ENCODE assay signal across 9 cellular contexts in genomic region chr16:75555213-75555706, GRCh38. TPM values are rescaled to one million over a fixed set of nuclear protein-coding genes. Genes with fewer than 3 reads are reported as not detected.
A peak's percentile ranks its signal among the peaks of the same experiment; 100 is the strongest.
DNase-seq lines count a peak whose midpoint lies in the region; ATAC-seq and TF ChIP-seq lines count a peak whose summit lies in the region.
"Had no signal": no experiment of that assay in that cellular context is flagged by ENCODE, and none has a peak within 500 bp of the region (broad histone marks: within the 10 kb centered on the region; RNA-seq: fewer than 3 reads in every experiment).

No MANE protein-coding gene starts in this region.

- DNase-seq in AG04449 (ENCODE audit: low read depth, low spot score) (peak; percentile 47), GM12865 (ENCODE audit: low read depth) (peak; percentile 79), NCI-H2171 treated with DMSO at 0.1 percent for 48 hours (lab: John Stamatoyannopoulos, UW) (peak; percentile 72), fibroblast of villous mesenchyme (ENCODE audit: low read depth) (peak; percentile 92), naive B cell (no peak), aorta (peak; percentile 89 to 92)
- peak; percentile 38 for DNase-seq in activated CD8-positive, alpha-beta T cell treated with anti-CD3 and anti-CD28 coated beads, Interleukin-2, amount 10 ng/mL, durations not matched to agents 7 days and 5 days

- no peaks in the 10 kb centered on the region for H3K27me3 ChIP-seq in aorta (ENCODE audit: control insufficient read depth in 1 of 2, insufficient read depth in 2 of 2, low read length in 1 of 2)

- intact Hi-C loops in aorta (cut with DNase I): no loop called here

- no peaks in the 10 kb centered on the region for H3K9me3 Mint-ChIP-seq in activated CD8-positive, alpha-beta T cell treated with anti-CD3 and anti-CD28 coated beads, Interleukin-2, amount 10 ng/mL, durations not matched to agents 7 days and 5 days (ENCODE audit: insufficient read depth)
- no peaks in the 10 kb centered on the region for H3K9me3 Mint-ChIP-seq in naive B cell

- H3K36me3 Mint-ChIP-seq in activated CD8-positive, alpha-beta T cell treated with anti-CD3 and anti-CD28 coated beads, Interleukin-2, amount 10 ng/mL, durations not matched to agents 7 days and 5 days (ENCODE audit: low read depth): no peaks in the 10 kb centered on the region
- H3K36me3 Mint-ChIP-seq in naive B cell: no peaks in the 10 kb centered on the region

- H3K27ac ChIP-seq in aorta (ENCODE audit: low read depth in 1 of 2, low read length in 2 of 2): peak overlapping the region in 1 of 2 donors; percentile 54

- peaks cover 12% of the 10 kb centered on the region for H3K4me1 Mint-ChIP-seq in activated CD8-positive, alpha-beta T cell treated with anti-CD3 and anti-CD28 coated beads, Interleukin-2, amount 10 ng/mL, durations not matched to agents 7 days and 5 days (ENCODE audit: low read depth)
- H3K4me1 Mint-ChIP-seq in naive B cell: peaks cover 8 to 19% (median 13%) of the 10 kb centered on the region in 3 donors

- no peak for TF ChIP-seq CTCF in AG04449 (IDR thresholded peaks at IDR 0.05; ENCODE audit: insufficient read depth, low read length, missing control alignments)
- no peak for TF ChIP-seq CTCF in GM12865 (IDR thresholded peaks at IDR 0.05; ENCODE audit: insufficient read depth, low read depth, low read length, missing control alignments)
- TF ChIP-seq CTCF in fibroblast of villous mesenchyme (IDR thresholded peaks at IDR 0.05; ENCODE audit: insufficient read depth, low read depth, low read length): no peak

- no peaks in the 10 kb centered on the region for H3K4me1 ChIP-seq in aorta (ENCODE audit: control insufficient read depth in 1 of 2, insufficient read depth in 2 of 2, low read length in 2 of 2)

- 0 to 1% methylated on average over 26 of the region's 26 CpGs for WGBS in aorta, 2 donors

- peak overlapping the region; percentile 84 for H3K4me3 Mint-ChIP-seq in activated CD8-positive, alpha-beta T cell treated with anti-CD3 and anti-CD28 coated beads, Interleukin-2, amount 10 ng/mL, durations not matched to agents 7 days and 5 days
- H3K4me3 Mint-ChIP-seq in naive B cell: peak overlapping the region; percentile 88 to 96 (median 92)

- no peaks in the 10 kb centered on the region for H3K36me3 ChIP-seq in aorta (ENCODE audit: control insufficient read depth in 1 of 2, insufficient read depth in 2 of 2, low read length in 1 of 2)

- H3K4me3 ChIP-seq in AG04449 (ENCODE audit: low read depth, low read length): peak overlapping the region; percentile 73
- peak overlapping the region; percentile 67 for H3K4me3 ChIP-seq in GM12865 (ENCODE audit: low read depth, low read length)
- H3K4me3 ChIP-seq in fibroblast of villous mesenchyme (ENCODE audit: low read depth, low read length): peak overlapping the region; percentile 72
- peak overlapping the region; percentile 45 to 69 for H3K4me3 ChIP-seq in aorta (ENCODE audit: low read length in 2 of 2)

- CTCF ChIA-PET in AG04449 (lab: Yijun Ruan, JAX): interaction anchor here (0.9 to 6.3 kb wide), 9 partner anchors 10 to 356 kb away, joined by 3 to 52 read pairs (median 5); partner anchors contain the start of genes GABARAPL2 and TMEM170A
- CTCF ChIA-PET in activated CD8-positive, alpha-beta T cell treated with anti-CD3 and anti-CD28 coated beads, Interleukin-2, amount 10 ng/mL, durations not matched to agents 7 days and 5 days (lab: Charles Lee): interaction anchor here (0.9 to 1.4 kb wide), 7 partner anchors 10 to 209 kb away, joined by 3 to 7 read pairs (median 5); partner anchors contain the start of genes GABARAPL2, KARS1, TERF2IP and TMEM170A

- ATAC-seq in HG03039 (IDR thresholded peaks at IDR 0.05; ENCODE audit: unreplicated experiment) (peak; percentile 26), naive B cell (ENCODE audit: low read depth in 2 of 2) (no peak), aorta (ENCODE audit: low FRiP score) (peak; percentile 90)
- ATAC-seq in activated CD8-positive, alpha-beta T cell treated with anti-CD3 and anti-CD28 coated beads, Interleukin-2, amount 10 ng/mL, durations not matched to agents 7 days and 5 days: no peak

- no peaks in the 10 kb centered on the region for H3K9me3 ChIP-seq in aorta (ENCODE audit: control insufficient read depth, low read length)

- peak overlapping the region; percentile 69 for H3K27ac Mint-ChIP-seq in activated CD8-positive, alpha-beta T cell treated with anti-CD3 and anti-CD28 coated beads, Interleukin-2, amount 10 ng/mL, durations not matched to agents 7 days and 5 days
- H3K27ac Mint-ChIP-seq in naive B cell: peak overlapping the region; percentile 38 to 93 (median 90)

- POLR2A ChIA-PET in AG04449 (lab: Yijun Ruan, JAX): interaction anchor here (0.7 kb wide), 1 partner anchor 93 kb away, joined by 3 read pairs; the partner anchor contains the start of genes KARS1 and TERF2IP
- POLR2A ChIA-PET in activated CD8-positive, alpha-beta T cell treated with anti-CD3 and anti-CD28 coated beads, Interleukin-2, amount 10 ng/mL, durations not matched to agents 7 days and 5 days (lab: Charles Lee): interaction anchor here (1.3 to 3.1 kb wide), 3 partner anchors 11 to 92 kb away, joined by 5 to 18 read pairs (median 8); partner anchors contain the start of genes ADAT1, GABARAPL2, KARS1 and TERF2IP

- peaks cover 19% of the 10 kb centered on the region for H3K27me3 Mint-ChIP-seq in activated CD8-positive, alpha-beta T cell treated with anti-CD3 and anti-CD28 coated beads, Interleukin-2, amount 10 ng/mL, durations not matched to agents 7 days and 5 days (ENCODE audit: low read depth)
- H3K27me3 Mint-ChIP-seq in naive B cell: peaks cover 0 to 16% (median 15%) of the 10 kb centered on the region in 3 donors

RNA-seq across cellular contexts. Expression of gene TMEM231, which starts 0.8 kb away (rescaled TPM):
- 1 to 10 TPM; 2.1 to 2.3 TPM for total RNA-seq in activated CD8-positive, alpha-beta T cell treated with anti-CD3 and anti-CD28 coated beads, Interleukin-2, amount 10 ng/mL, durations not matched to agents 7 days and 5 days
- total RNA-seq in fibroblast of villous mesenchyme (12.1 and 13.5 TPM in 2 replicates), aorta (10 to 100 TPM in 1 of 2 donors, 1 to 10 TPM in 1; 6.8 to 10.3 TPM)
- polyA plus RNA-seq in naive B cell (ENCODE audit: low read depth in 6 of 6) (1 to 10 TPM in 3 of 6 donors, under 1 TPM in 2, not detected in 1; 0.21 to 1.4 (median 1.1) TPM), aorta (10 to 100 TPM in 1 of 2 donors, 1 to 10 TPM in 1; 2.3 to 11.0 TPM)

RNA-seq across cellular contexts. Expression of gene GABARAPL2, which starts 10.9 kb away (rescaled TPM):
- total RNA-seq in activated CD8-positive, alpha-beta T cell treated with anti-CD3 and anti-CD28 coated beads, Interleukin-2, amount 10 ng/mL, durations not matched to agents 7 days and 5 days: 10 to 100 TPM; 57.3 to 59.6 TPM
- total RNA-seq in fibroblast of villous mesenchyme (25.4 and 36.3 TPM in 2 replicates), aorta (100 to 1,000 TPM; 106 to 154 TPM)
- polyA plus RNA-seq in naive B cell (ENCODE audit: low read depth in 6 of 6) (100 to 1,000 TPM; 251 to 332 (median 315) TPM), aorta (100 to 1,000 TPM; 198 to 237 TPM)

RNA-seq across cellular contexts. Expression of gene CHST5, which starts 19.4 kb away (rescaled TPM):
- not detected for total RNA-seq in activated CD8-positive, alpha-beta T cell treated with anti-CD3 and anti-CD28 coated beads, Interleukin-2, amount 10 ng/mL, durations not matched to agents 7 days and 5 days
- under 0.01 TPM in 1 of 2 replicates, not detected in the other for total RNA-seq in fibroblast of villous mesenchyme
- not detected for polyA plus RNA-seq in naive B cell (ENCODE audit: low read depth in 6 of 6)
- total RNA-seq in aorta: not detected
- polyA plus RNA-seq in aorta: 1 to 10 TPM in 1 of 2 donors, under 1 TPM in 1; 0.97 to 1.5 TPM
- total RNA-seq: T-helper 1 cell treated with Interleukin-12 subunit alpha and Interleukin-12 subunit beta and Interleukin-4 antibody, amounts not matched to agents 30 ng/mL and 1 ng/mL, for 36 hours had no signal

Comparison
In these comparisons a context has a peak if more than half of its experiments do, and no peak if none do; other contexts are left out.
1. ATAC-seq: peak in HG03039 (single experiment) and aorta (single experiment); none in activated CD8-positive, alpha-beta T cell treated with anti-CD3 and anti-CD28 coated beads, Interleukin-2, amount 10 ng/mL, durations not matched to agents 7 days and 5 days (single experiment) and naive B cell (0 of 2).
2. Peak in every context shown above with its lines, with median percentiles within 50 percentile points of each other: H3K4me3 ChIP-seq.